Comparison of ENCODE assay signal across 1 cellular context in the genomic region with DNA sequence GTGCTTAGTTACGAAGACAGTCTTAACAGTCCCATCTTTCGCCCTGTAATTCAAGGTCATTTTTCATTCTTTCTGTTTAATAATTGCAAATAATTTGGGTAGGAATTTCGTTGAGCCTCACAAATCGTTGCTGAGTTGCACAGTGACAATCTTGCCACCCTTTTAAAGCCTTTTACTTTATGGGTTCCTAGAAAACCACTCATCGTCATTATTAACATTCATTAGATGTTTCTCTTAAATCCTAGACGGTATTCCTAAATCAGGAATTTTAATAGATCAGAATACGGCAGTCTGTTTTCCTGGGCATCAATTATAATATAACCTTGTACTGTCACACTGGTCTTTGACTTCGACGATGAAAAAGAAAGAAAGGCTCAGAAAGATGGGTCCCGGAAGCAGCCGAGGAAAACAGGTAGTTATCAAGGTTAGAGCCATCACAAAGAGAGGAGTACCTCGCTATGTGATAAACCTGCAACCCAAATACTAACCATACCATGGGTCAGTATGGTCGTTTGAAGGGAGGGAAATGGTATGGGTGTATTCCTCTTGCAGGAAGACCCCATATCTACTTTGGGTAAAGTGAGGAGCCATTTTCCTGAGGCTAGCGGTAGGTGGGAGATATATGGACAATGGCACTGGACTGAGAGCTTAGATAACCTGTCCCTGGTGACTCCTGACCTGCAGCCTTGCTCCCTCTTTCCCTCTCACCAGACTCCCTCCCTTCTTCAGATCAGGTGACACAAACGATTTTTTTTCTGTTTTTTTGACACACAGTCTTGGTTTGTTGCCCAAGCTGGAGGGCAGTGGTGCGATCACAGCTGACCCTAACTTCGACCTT.
TF ChIP-seq lines count a peak whose summit lies in the region.

No MANE protein-coding gene starts in this region.

TF ChIP-seq in endothelial cell of umbilical vein, 7 proteins besides CTCF, POLR2A, EP300 and RAD21 (continued from another document):
- no peak for TF ChIP-seq JUN (IDR thresholded peaks at IDR 0.05; ENCODE audit: borderline replicate concordance, insufficient read depth, insufficient read length, low read depth)
